22 cellular contexts compared by ENCODE assay signal in genomic region chr4:178958725-178959440, GRCh38.
"Had no signal": no experiment of that assay in that cellular context is flagged by ENCODE, and none has a peak within 500 bp of the region (broad histone marks: within the 10 kb centered on the region; RNA-seq: fewer than 3 reads in every experiment).

No MANE protein-coding gene starts in this region.

- FAIRE-seq: HTR-8/SVneo, K562 had no signal

- H3K4me3 ChIP-seq: K562, SJCRH30 had no signal

- DNase-seq: NCI-H1092 treated with DMSO at 0.1 percent for 48 hours; NCI-H1436; NCI-H187; NCI-H2029; NCI-H2081 treated with DMSO at 0.1 percent for 48 hours; NCI-H2171; NCI-H226; NCI-H446; NCI-H510A; NCI-H524 treated with DMSO at 0.1 percent for 48 hours; NCI-H69; NCI-H774; NK-92 treated with Interleukin-12 subunit alpha and Interleukin-12 subunit beta, amount 100 ng/mL, for 24 hours; SHP77 treated with DMSO at 0.1 percent for 48 hours; SJCRH30; SW 1271; T-cell had no signal

- H3K27ac ChIP-seq: HL-60, RWPE1, SJCRH30 had no signal

- H3K27me3 ChIP-seq: SJCRH30 had no signal

- ATAC-seq: K562, Panc1, T-cell had no signal

- H3K9me3 ChIP-seq: SJCRH30 had no signal

- H3K36me3 ChIP-seq: SJCRH30 had no signal

- H3K4me1 ChIP-seq: SJCRH30 had no signal
